ENCODE assay signal across 12 cellular contexts in genomic region chr11:114195981-114196731, GRCh38.
DNase-seq lines count a peak whose midpoint lies in the region; ATAC-seq, FAIRE-seq and TF ChIP-seq lines count a peak whose summit lies in the region.
"Had no signal": no experiment of that assay in that cellular context is flagged by ENCODE, and none has a peak within 500 bp of the region (broad histone marks: within the 10 kb centered on the region; RNA-seq: fewer than 3 reads in every experiment).

No MANE protein-coding gene starts in this region.

- no peak for FAIRE-seq in HepG2 (lab: Jason Lieb, UNC)
- FAIRE-seq: A204.1 had no signal

- no TSS peak for BruUV-seq in HepG2 (replicated peaks; lab: Mats Ljungman, UMichigan)

- CTCF ChIA-PET in HepG2 (lab: Yijun Ruan, JAX; ENCODE audit: low intra/inter-chr PET ratio, low total read pairs) = no interaction called here

- H3K9me3 ChIP-seq in HepG2 (ENCODE audit: low read length) (no peaks in the 10 kb centered on the region), thyroid gland (no peaks in the 10 kb centered on the region)

- H3K79me2 ChIP-seq in HepG2 (ENCODE audit: insufficient read depth, low read length) = no peaks in the 10 kb centered on the region

- POLR2A ChIA-PET in HepG2 (lab: Yijun Ruan, JAX) = no interaction called here

- H3K9ac ChIP-seq in HepG2 (ENCODE audit: insufficient read depth, low read depth, low read length) = no peak overlapping the region

- intact Hi-C loops in HepG2 (cut with micrococcal nuclease; ENCODE audit: unreplicated experiment) = no loop called here
- intact Hi-C loops in thyroid gland (cut with DNase I) = no loop called here
- intact Hi-C loops in lower leg skin (cut with DNase I; ENCODE audit: low total_unique reads) = no loop called here

- TF ChIP-seq RAD21 in HepG2 (CRISPR knock-in tag; IDR thresholded peaks at IDR 0.05) = no peak

- H3K27ac ChIP-seq in angular gyrus (ENCODE audit: low read depth, low read length) (peak overlapping the region; percentile 19), HepG2 (ENCODE audit: extremely low read length, insufficient read depth, low read length) (no peak overlapping the region), thyroid gland (peak overlapping the region; percentile 95 to 97 (median 95))

- H3K27me3 ChIP-seq in HepG2 (ENCODE audit: control insufficient read depth in 1 of 2, insufficient read depth in 2 of 2, low read length in 2 of 2) (0 out of 5 replicates have a peak, but pooled peaks cover 0 to 4% of the 10 kb centered on the region in 2 experiments), thyroid gland (no peaks in the 10 kb centered on the region)

- 45% methylated on average over 3 of the region's 5 CpGs for WGBS in HepG2 (ENCODE audit: low lambda C conversion rate)
- WGBS in thyroid gland, 2 donors = 88 to 94% methylated on average over 5 of the region's 5 CpGs
- 90 to 91% methylated on average over 5 of the region's 5 CpGs for WGBS in lower leg skin, 2 donors

- no peak for TF ChIP-seq EP300 in HepG2 (IDR thresholded peaks at IDR 0.05; ENCODE audit: low read depth in 2 of 2, low read length in 2 of 2)
- TF ChIP-seq EP300 in HepG2 (CRISPR knock-in tag; IDR thresholded peaks at IDR 0.05; ENCODE audit: borderline replicate concordance) = no peak

- no peak overlapping the region for H3K4me2 ChIP-seq in HepG2 (ENCODE audit: low read depth, low read length)

- H4K20me1 ChIP-seq in HepG2 (ENCODE audit: insufficient read depth, low read length) = no peaks in the 10 kb centered on the region

- DNase-seq in DMS53 (lab: John Stamatoyannopoulos, UW) = peak; percentile 46
- no peak for DNase-seq in DMS53 treated with DMSO at 0.1 percent for 48 hours (lab: John Stamatoyannopoulos, UW; ENCODE audit: unreplicated experiment)
- DNase-seq in HepG2 (ENCODE audit: low spot score) = no peak
- DNase-seq in thyroid gland = peak; percentile 72 to 77
- no peak for DNase-seq in lower leg skin (ENCODE audit: low spot score in 2 of 2)
- DNase-seq in SKM-1 treated with dmso at 0.1 percent for 144 hours (lab: John Stamatoyannopoulos, UW; ENCODE audit: unreplicated experiment) = no peak
- DNase-seq: left cardiac atrium, NCI-H2081 treated with DMSO at 0.1 percent for 48 hours, T1000 had no signal

- H3K4me3 ChIP-seq in HepG2 (replicated peaks in 1 of 3; ENCODE audit: insufficient read depth in 1 of 3, low read depth in 2 of 3, low read length in 3 of 3) (no peak overlapping the region), thyroid gland (replicated peaks in 1 of 3) (no peak overlapping the region), lower leg skin (ENCODE audit: low read depth, poor library complexity, severe bottlenecking) (no peak overlapping the region)

- TF ChIP-seq POLR2A in HepG2 (IDR thresholded peaks at IDR 0.05; ENCODE audit: insufficient read depth in 1 of 2, low read depth in 2 of 2, low read length in 2 of 2) (no peak), thyroid gland (IDR thresholded peaks at IDR 0.05) (no peak), lower leg skin (IDR thresholded peaks at IDR 0.05) (no peak)

- in situ Hi-C loops in HepG2 (cut with HindIII; ENCODE audit: extremely low pct_ligation_motif_present, low pct_unique_long_range_greater_than_20kb) = no loop called here

- TF ChIP-seq CTCF in HepG2 (CRISPR knock-in tag; IDR thresholded peaks at IDR 0.05) (no peak), thyroid gland (IDR thresholded peaks at IDR 0.05) (peak in 1 of 6 experiments; percentile 5), lower leg skin (IDR thresholded peaks at IDR 0.05) (no peak)

- H3K4me1 ChIP-seq in HepG2 (ENCODE audit: insufficient read depth, low read length) (no peaks in the 10 kb centered on the region), thyroid gland (peaks cover 67 to 87% of the 10 kb centered on the region in 2 donors)

- ATAC-seq in HepG2 (0 out of 3 replicates have a peak, but pooled peaks have one; percentile 37), GM18858 (IDR thresholded peaks at IDR 0.05; ENCODE audit: unreplicated experiment) (no peak)

- no peaks in the 10 kb centered on the region for H3K36me3 ChIP-seq in HepG2 (replicated peaks in 1 of 2; ENCODE audit: control insufficient read depth in 1 of 2, insufficient read depth in 2 of 2, low read length in 2 of 2)
- H3K36me3 ChIP-seq in thyroid gland = peaks cover 8 to 17% of the 10 kb centered on the region in 2 donors

- no peak overlapping the region for H2AFZ ChIP-seq in HepG2 (ENCODE audit: low read length)

TF ChIP-seq in HepG2, 621 proteins besides CTCF, POLR2A, EP300 and RAD21:
- TF ChIP-seq FOXM1 (CRISPR knock-in tag; IDR thresholded peaks at IDR 0.05) = no peak
- no peak for TF ChIP-seq ZNF749 (CRISPR knock-in tag; IDR thresholded peaks at IDR 0.05; ENCODE audit: borderline replicate concordance)
- TF ChIP-seq MBD4 (IDR thresholded peaks at IDR 0.05; ENCODE audit: borderline replicate concordance, low read length) = no peak
- TF ChIP-seq SIN3B (IDR thresholded peaks at IDR 0.05; ENCODE audit: low read length) = no peak
- TF ChIP-seq ZC3H4 (CRISPR knock-in tag; IDR thresholded peaks at IDR 0.05; ENCODE audit: borderline replicate concordance) = no peak
- TF ChIP-seq ZMAT3 (CRISPR knock-in tag; conservative IDR thresholded peaks at IDR 0.05) = no peak
- TF ChIP-seq TFE3 (CRISPR knock-in tag; IDR thresholded peaks at IDR 0.05) = no peak
TF ChIP-seq in HepG2: peak in this region for 0.

Comparison
In these comparisons a context has a peak if more than half of its experiments do, and no peak if none do; other contexts are left out.
1. DNase-seq: peak in DMS53 (single experiment) and thyroid gland (2 of 2); none in DMS53 treated with DMSO at 0.1 percent for 48 hours (single experiment), HepG2 (single experiment), lower leg skin (0 of 2) and SKM-1 treated with dmso at 0.1 percent for 144 hours (single experiment).